ENCODE assay signal across 8 cellular contexts in the genomic region with DNA sequence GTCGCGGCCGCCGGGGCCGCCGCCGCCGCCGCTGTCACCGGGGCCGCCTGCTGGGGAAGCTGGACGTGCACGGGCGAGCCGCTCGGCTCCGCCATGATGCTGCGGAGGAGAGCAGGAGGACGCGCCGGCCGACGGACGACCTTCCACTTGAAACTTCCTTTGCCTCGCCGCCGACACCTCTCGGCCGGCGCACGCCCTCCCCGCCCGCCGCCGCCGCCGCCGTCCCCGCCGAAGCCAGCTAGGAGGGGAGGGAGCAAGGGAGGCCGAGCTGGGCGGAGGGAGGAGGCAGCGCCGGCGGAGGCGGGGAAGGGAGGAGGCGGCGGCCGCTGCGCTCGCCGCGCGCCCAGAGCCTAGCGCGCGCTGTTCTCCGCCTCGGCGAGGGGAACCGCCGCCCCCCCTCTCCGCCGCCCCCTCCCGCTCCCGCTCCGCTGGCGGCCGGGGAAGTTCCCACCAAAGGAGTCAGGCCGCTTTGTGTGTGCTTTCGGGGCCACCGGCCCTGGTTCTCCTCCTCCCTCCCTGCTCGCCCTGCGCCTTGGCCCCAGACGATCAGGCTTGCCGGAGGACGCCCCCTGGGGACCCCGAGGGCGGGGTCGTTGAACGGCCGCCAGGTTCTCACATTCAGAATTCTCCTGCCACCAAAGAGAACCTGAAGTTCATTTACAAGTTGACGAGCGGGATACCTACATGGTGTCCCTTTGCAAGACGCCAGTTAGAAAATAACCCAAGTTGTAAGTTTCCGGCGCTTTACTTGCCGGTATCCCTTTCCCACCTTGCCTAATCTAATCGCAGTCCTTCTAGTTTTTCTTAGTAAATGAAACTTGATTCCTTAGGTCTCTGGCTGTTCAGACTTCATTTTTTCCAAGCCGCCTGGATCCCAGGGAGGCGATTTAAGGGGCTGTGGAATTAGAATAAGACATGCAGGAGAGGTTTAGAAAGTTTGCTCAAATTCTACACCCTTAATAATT. TPM values are rescaled to one million over a fixed set of nuclear protein-coding genes. Genes with fewer than 3 reads are reported as not detected.
DNase-seq lines count a peak whose midpoint lies in the region; ATAC-seq and TF ChIP-seq lines count a peak whose summit lies in the region.

A gene (minus strand): TSS at position 255 of the 965 bp plus-strand sequence. CDS start 160 bp downstream, at position 95.

- H3K79me2 ChIP-seq in neural cell (replicated peaks; ENCODE audit: insufficient read depth, low read length): peaks cover 37% of the 10 kb centered on the region

- H3K9me2 ChIP-seq in neural cell (ENCODE audit: insufficient read depth, low read length): no peaks in the 10 kb centered on the region

- TF ChIP-seq CTCF in RWPE2 (IDR thresholded peaks at IDR 0.05; ENCODE audit: poor library complexity, severe bottlenecking) (peak; percentile 17), foreskin fibroblast (IDR thresholded peaks at IDR 0.05; ENCODE audit: low read depth, low read length) (no peak), neural cell (IDR thresholded peaks at IDR 0.05; ENCODE audit: poor library complexity, severe bottlenecking) (no peak), stomach (IDR thresholded peaks at IDR 0.05) (no peak)

- peak within 1 kb of the TSS; percentile 65 for H3K9ac ChIP-seq in neural cell (ENCODE audit: low read length)

- ATAC-seq in GM21737 (IDR thresholded peaks at IDR 0.05; ENCODE audit: unreplicated experiment) (peak; percentile 79), RWPE2 (ENCODE audit: low read depth) (peak; percentile 75)

- TF ChIP-seq RAD21 in neural cell (conservative IDR thresholded peaks at IDR 0.05): peak; percentile 19

- H3K27me3 ChIP-seq in RWPE2 (ENCODE audit: insufficient read depth, poor library complexity, severe bottlenecking) (no peaks in the 10 kb centered on the region), neural cell (ENCODE audit: insufficient read depth, low read depth, low read length) (no peaks in the 10 kb centered on the region), stomach (no peaks in the 10 kb centered on the region)

- no peak for TF ChIP-seq POLR2A in stomach (IDR thresholded peaks at IDR 0.05)

- H3F3A ChIP-seq in neural cell (ENCODE audit: insufficient read depth, low read length, poor library complexity, severe bottlenecking): no peaks in the 10 kb centered on the region

- peak within 1 kb of the TSS; percentile 40 for H3K4me2 ChIP-seq in neural cell (ENCODE audit: low read length)

- WGBS in stomach, 5 donors: 0 to 2% (median 1%) methylated on average over 43 to 90 of the region's 91 CpGs

- peak within 1 kb of the TSS; percentile 18 for H2AFZ ChIP-seq in neural cell (ENCODE audit: low read depth, low read length)

- H3K9me3 ChIP-seq in RWPE2 (ENCODE audit: severe bottlenecking): no peaks in the 10 kb centered on the region
- H3K9me3 ChIP-seq in neural cell (ENCODE audit: low read length): no peaks in the 10 kb centered on the region
- no peaks in the 10 kb centered on the region for H3K9me3 ChIP-seq in stomach

- H3K36me3 ChIP-seq in RWPE2 (ENCODE audit: low read depth): peaks cover 5% of the 10 kb centered on the region
- no peaks in the 10 kb centered on the region for H3K36me3 ChIP-seq in neural cell (ENCODE audit: insufficient read depth, low read length)
- H3K36me3 ChIP-seq in stomach: no peaks in the 10 kb centered on the region

- H3K27ac ChIP-seq in RWPE2 (ENCODE audit: poor library complexity, severe bottlenecking) (peak within 1 kb of the TSS; percentile 84), neural cell (ENCODE audit: low read length) (no peak within 1 kb of the TSS), stomach (peak within 1 kb of the TSS; percentile 88 to 96 (median 92))

- H4K20me1 ChIP-seq in neural cell (ENCODE audit: insufficient read depth): no peaks in the 10 kb centered on the region

- H3K4me3 ChIP-seq in RWPE2 (ENCODE audit: severe bottlenecking) (peak within 1 kb of the TSS; percentile 80), foreskin fibroblast (ENCODE audit: low read depth in 1 of 2, low read length in 2 of 2) (peak within 1 kb of the TSS; percentile 63 to 74), neural cell (ENCODE audit: low read length) (peak within 1 kb of the TSS; percentile 86), stomach (peak within 1 kb of the TSS; percentile 78 to 84 (median 82))

- intact Hi-C loops in stomach (cut with DNase I; ENCODE audit: low total_unique reads): no loop called here

- DNase-seq in DMS79 treated with DMSO at 0.1 percent for 48 hours (lab: John Stamatoyannopoulos, UW) (peak; percentile 74), KG1 (lab: John Stamatoyannopoulos, UW) (peak; percentile 23), RWPE2 (ENCODE audit: low spot score) (peak; percentile 77), foreskin fibroblast (peak; percentile 76 to 91), stomach (peak; percentile 80)
- peak; percentile 51 for DNase-seq in activated gamma-delta T cell treated with anti-CD3 and anti-CD28 coated beads, Interleukin-2, amount 50 U/mL, for 16 hours (ENCODE audit: low read depth)

- peaks cover 37% of the 10 kb centered on the region for H3K4me1 ChIP-seq in RWPE2 (ENCODE audit: insufficient read depth, poor library complexity, severe bottlenecking)
- peaks cover 25 to 50% (median 40%) of the 10 kb centered on the region in 4 donors for H3K4me1 ChIP-seq in stomach

- TF ChIP-seq EP300 in neural cell (conservative IDR thresholded peaks at IDR 0.05; ENCODE audit: poor library complexity, severe bottlenecking) (no peak), stomach (IDR thresholded peaks at IDR 0.05) (no peak)

TF ChIP-seq in neural cell, 6 proteins besides CTCF, POLR2A, EP300 and RAD21:
- TF ChIP-seq SMC3 (conservative IDR thresholded peaks at IDR 0.05; ENCODE audit: poor library complexity) (peak; percentile 14), TAF1 (IDR thresholded peaks at IDR 0.05; ENCODE audit: low read depth) (no peak)

RNA-seq across cellular contexts. Expression of the gene that starts here (rescaled TPM):
- polyA plus RNA-seq in neural cell (8.3 and 9.5 TPM in 2 replicates), stomach (10 to 100 TPM; 18.3 to 35.7 (median 30.4) TPM)
- polyA minus RNA-seq in neural cell: 28.7 and 31.5 TPM in 2 replicates
- total RNA-seq in stomach: 10 to 100 TPM; 29.8 to 60.7 (median 44.1) TPM

Comparison
In these comparisons a context has a peak if more than half of its experiments do, and no peak if none do; other contexts are left out.
1. DNase-seq: peak in every context shown above with its lines; median percentile 84 in foreskin fibroblast; 80 in stomach; 77 in RWPE2; 74 in DMS79 treated with DMSO at 0.1 percent for 48 hours; 51 in activated gamma-delta T cell treated with anti-CD3 and anti-CD28 coated beads, Interleukin-2, amount 50 U/mL, for 16 hours; 23 in KG1.